In genomic region chr9:13412323-13412722, GRCh38 we compare ENCODE assay signal across 32 cellular contexts.
DNase-seq lines count a peak whose midpoint lies in the region; ATAC-seq and TF ChIP-seq lines count a peak whose summit lies in the region.
"Had no signal": no experiment of that assay in that cellular context is flagged by ENCODE, and none has a peak within 500 bp of the region (broad histone marks: within the 10 kb centered on the region; RNA-seq: fewer than 3 reads in every experiment).

No MANE protein-coding gene starts in this region.

- H3K27me3 Mint-ChIP-seq in MCF 10A (ENCODE audit: insufficient read depth, unreplicated experiment): no peaks in the 10 kb centered on the region
- H3K27me3 Mint-ChIP-seq: activated naive CD4-positive, alpha-beta T cell treated with anti-CD3 and anti-CD28 coated beads, Interleukin-2, amount 50 U/mL, for 24 hours; dendritic cell treated with granulocyte-macrophage colony-stimulating factor and Interleukin-4, amounts not matched to agents 40 ng/mL and 50 ng/mL, for 4 days had no signal

- no peak overlapping the region for H3K4me3 Mint-ChIP-seq in MCF 10A (ENCODE audit: unreplicated experiment)
- H3K4me3 Mint-ChIP-seq: activated naive CD4-positive, alpha-beta T cell treated with anti-CD3 and anti-CD28 coated beads, Interleukin-2, amount 50 U/mL, for 24 hours; dendritic cell treated with granulocyte-macrophage colony-stimulating factor and Interleukin-4, amounts not matched to agents 40 ng/mL and 50 ng/mL, for 4 days had no signal

- ATAC-seq in left cardiac atrium: no peak
- ATAC-seq in SK-N-SH treated with all-trans-retinoic acid at 6 μM for 48 hours: peak; percentile 13; the same call in 2 of the 3 replicates
- ATAC-seq: A549; pancreas; stimulated activated naive CD8-positive, alpha-beta T cell treated with anti-CD3 and anti-CD28 coated beads, Interleukin-15, Interleukin-2, amounts not matched to agents 100 U/mL and 50 U/mL, for 24 hours had no signal

- intact Hi-C loops in left ventricle myocardium inferior (cut with micrococcal nuclease) (no loop called here), left cardiac atrium (cut with DNase I) (loop anchor here in 1 of 2 donors (10.0 kb wide), 1 partner anchor 58 kb away; no protein-coding TSS in a partner anchor), MCF 10A (cut with micrococcal nuclease) (loop anchor here (5.0 kb wide), 1 partner anchor 690 kb away; no protein-coding TSS in a partner anchor)

- H3K9me3 ChIP-seq in left ventricle myocardium inferior (replicated peaks) (no peaks in the 10 kb centered on the region), subcutaneous abdominal adipose tissue (ENCODE audit: control insufficient read depth in 5 of 5, low read length in 5 of 5) (no peaks in the 10 kb centered on the region)
- H3K9me3 ChIP-seq: A549, BLaER1, pancreas, Peyer's patch, testis, vagina had no signal

- H3K9ac ChIP-seq in subcutaneous abdominal adipose tissue (ENCODE audit: low read length in 5 of 5): no peak overlapping the region
- H3K9ac ChIP-seq: BLaER1 had no signal

- peaks cover 7% of the 10 kb centered on the region for H3K4me1 ChIP-seq in left ventricle myocardium inferior
- H3K4me1 ChIP-seq in subcutaneous abdominal adipose tissue (ENCODE audit: control insufficient read depth in 5 of 5, insufficient read depth in 5 of 5, low read length in 5 of 5): peaks cover 3 to 14% (median 5%) of the 10 kb centered on the region in 5 donors
- H3K4me1 ChIP-seq: A549, BLaER1, pancreas, Peyer's patch, testis, vagina had no signal

- no peaks in the 10 kb centered on the region for H3K27me3 ChIP-seq in left ventricle myocardium inferior (ENCODE audit: low read depth)
- no peaks in the 10 kb centered on the region for H3K27me3 ChIP-seq in subcutaneous abdominal adipose tissue (ENCODE audit: control insufficient read depth in 5 of 5, insufficient read depth in 4 of 5, low read length in 5 of 5)
- H3K27me3 ChIP-seq: BLaER1, cardiac muscle cell, pancreas, Peyer's patch, testis, vagina had no signal

- H3K36me3 Mint-ChIP-seq in MCF 10A (ENCODE audit: insufficient read depth, unreplicated experiment): peaks cover 7% of the 10 kb centered on the region
- H3K36me3 Mint-ChIP-seq: activated naive CD4-positive, alpha-beta T cell treated with anti-CD3 and anti-CD28 coated beads, Interleukin-2, amount 50 U/mL, for 24 hours had no signal

- H3K36me3 ChIP-seq in left ventricle myocardium inferior: no peaks in the 10 kb centered on the region
- no peaks in the 10 kb centered on the region for H3K36me3 ChIP-seq in subcutaneous abdominal adipose tissue (ENCODE audit: control insufficient read depth in 5 of 5, insufficient read depth in 5 of 5, low read length in 5 of 5)
- H3K36me3 ChIP-seq: BLaER1, cardiac muscle cell, pancreas, Peyer's patch, vagina had no signal

- DNase-seq in left ventricle myocardium inferior (no peak), left cardiac atrium (no peak), fibroblast of mammary gland (ENCODE audit: low read depth) (peak; percentile 25), NCI-H187 (lab: John Stamatoyannopoulos, UW) (no peak), NCI-H2029 (lab: John Stamatoyannopoulos, UW) (no peak), MCF 10A (ENCODE audit: unreplicated experiment) (no peak)
- DNase-seq: activated CD4-positive, alpha-beta T cell treated with anti-CD3 and anti-CD28 coated beads for 4 hours; DMS153; erythroblast; H7; KBM-7; mammary epithelial cell; NCI-H1105; NCI-H1930; NCI-H526; pancreas; Peyer's patch; right cardiac atrium; SIG-M5; stimulated activated CD4-positive, alpha-beta T cell treated with anti-CD3 and anti-CD28 coated beads, Interleukin-1b, Interleukin-23, amount 100 ng/mL, for 48 hours; stimulated activated naive CD8-positive, alpha-beta T cell treated with anti-CD3 and anti-CD28 coated beads, Interleukin-15, Interleukin-2, amounts not matched to agents 100 U/mL and 50 U/mL, for 24 hours; T-helper 9 cell had no signal

- POLR2A ChIA-PET in MCF 10A (lab: Yijun Ruan, JAX): no interaction called here

- H3K4me1 Mint-ChIP-seq in MCF 10A (ENCODE audit: insufficient read depth, unreplicated experiment): no peaks in the 10 kb centered on the region
- H3K4me1 Mint-ChIP-seq: activated naive CD4-positive, alpha-beta T cell treated with anti-CD3 and anti-CD28 coated beads, Interleukin-2, amount 50 U/mL, for 24 hours had no signal

- no TSS peak for BruUV-seq in MCF 10A (replicated peaks; lab: Mats Ljungman, UMichigan)

- H3K4me3 ChIP-seq in left ventricle myocardium inferior (no peak overlapping the region), fibroblast of mammary gland (ENCODE audit: control insufficient read depth, low read depth, low read length) (no peak overlapping the region), subcutaneous abdominal adipose tissue (ENCODE audit: low read depth in 1 of 5, low read length in 5 of 5) (no peak overlapping the region)
- H3K4me3 ChIP-seq: A549, BLaER1, cardiac muscle cell, pancreas, Peyer's patch, testis, vagina had no signal

- no peaks in the 10 kb centered on the region for H3K9me3 Mint-ChIP-seq in MCF 10A (ENCODE audit: unreplicated experiment)
- H3K9me3 Mint-ChIP-seq: activated T-helper 2 cell treated with anti-CD3 and anti-CD28 coated beads, Interferon-gamma antibody, Interleukin-2, Interleukin-4, amounts not matched to agents 10 μg/mL and 5 μg/mL and 100 μg/mL, durations not matched to agents 14 hours and 24 hours and 36 hours; dendritic cell treated with granulocyte-macrophage colony-stimulating factor and Interleukin-4, amounts not matched to agents 40 ng/mL and 50 ng/mL, for 4 days had no signal

- H3K27ac Mint-ChIP-seq in MCF 10A (ENCODE audit: low read depth, unreplicated experiment): no peak overlapping the region
- H3K27ac Mint-ChIP-seq: activated naive CD4-positive, alpha-beta T cell treated with anti-CD3 and anti-CD28 coated beads, Interleukin-2, amount 50 U/mL, for 24 hours; activated T-helper 2 cell treated with anti-CD3 and anti-CD28 coated beads, Interferon-gamma antibody, Interleukin-2, Interleukin-4, amounts not matched to agents 10 μg/mL and 5 μg/mL and 100 μg/mL, durations not matched to agents 14 hours and 24 hours and 36 hours; dendritic cell treated with granulocyte-macrophage colony-stimulating factor and Interleukin-4, amounts not matched to agents 40 ng/mL and 50 ng/mL, for 4 days had no signal

- peak overlapping the region; percentile 65 for H3K27ac ChIP-seq in left ventricle myocardium inferior (replicated peaks)
- peak overlapping the region; percentile 43 for H3K27ac ChIP-seq in subcutaneous abdominal adipose tissue (ENCODE audit: low read depth, low read length)
- H3K27ac ChIP-seq: A549, BLaER1, cardiac muscle cell, pancreas, Peyer's patch, testis, vagina had no signal

- CTCF ChIA-PET in MCF 10A (lab: Yijun Ruan, JAX): interaction anchor here (0.5 to 1.2 kb wide), 5 partner anchors 11 to 275 kb away, joined by 3 to 4 read pairs (median 3); no protein-coding TSS in a partner anchor

- TF ChIP-seq CTCF in left ventricle myocardium inferior (IDR thresholded peaks at IDR 0.05; ENCODE audit: borderline replicate concordance) (no peak), fibroblast of mammary gland (conservative IDR thresholded peaks at IDR 0.05; ENCODE audit: control insufficient read depth, insufficient read depth, low read depth, low read length) (no peak), MCF 10A (IDR thresholded peaks at IDR 0.05; ENCODE audit: unreplicated experiment) (no peak)

TF ChIP-seq in SK-N-SH treated with all-trans-retinoic acid at 6 μM for 48 hours, 23 proteins besides CTCF, POLR2A, EP300 and RAD21:
- TF ChIP-seq ISL1 (CRISPR knock-in tag; IDR thresholded peaks at IDR 0.05): peak; percentile 33; the same call in 1 of the 2 replicates
- no peak for TF ChIP-seq CSDC2 (CRISPR knock-in tag; IDR thresholded peaks at IDR 0.05)
- TF ChIP-seq ZFP3 (CRISPR knock-in tag; IDR thresholded peaks at IDR 0.05): no peak
